ENCODE assay signal across 25 cellular contexts in the genomic region with DNA sequence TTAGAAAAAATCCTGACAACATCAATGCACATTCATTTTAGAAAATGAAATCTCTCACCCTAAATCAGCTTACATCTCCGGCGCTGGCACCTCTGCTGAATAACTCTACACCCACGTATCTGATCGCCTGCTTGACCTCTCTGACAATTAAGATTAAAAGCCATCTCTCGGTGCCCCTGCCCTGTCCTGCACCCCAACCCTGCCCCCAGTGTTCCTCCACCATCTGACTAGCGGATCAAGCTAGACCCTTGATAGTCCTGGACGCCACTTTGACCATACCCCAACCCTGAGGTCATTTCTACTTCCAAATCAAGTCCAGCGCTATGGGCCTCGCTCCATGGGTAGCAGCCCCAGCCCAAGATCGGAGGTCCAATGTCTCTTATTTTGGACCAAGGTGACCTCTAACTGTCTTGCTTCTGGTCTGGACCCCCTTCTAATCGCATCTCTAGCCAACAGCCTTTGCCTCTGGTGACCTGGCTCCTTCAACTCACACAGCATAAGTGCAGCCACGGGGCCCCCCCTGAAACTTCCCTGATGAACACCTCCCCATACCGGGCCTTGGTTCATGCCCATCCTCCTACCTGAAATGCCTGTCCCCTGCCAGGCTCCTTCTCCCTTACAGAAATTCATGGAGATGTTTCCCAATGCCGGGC. TPM values are rescaled to one million over a fixed set of nuclear protein-coding genes. Genes with fewer than 3 reads are reported as not detected.
A peak's percentile ranks its signal among the peaks of the same experiment; 100 is the strongest.
DNase-seq lines count a peak whose midpoint lies in the region; ATAC-seq and TF ChIP-seq lines count a peak whose summit lies in the region.
"Had no signal": no experiment of that assay in that cellular context is flagged by ENCODE, and none has a peak within 500 bp of the region (broad histone marks: within the 10 kb centered on the region; RNA-seq: fewer than 3 reads in every experiment).

No MANE protein-coding gene starts in this region.

- H3K27ac Mint-ChIP-seq in activated naive CD8-positive, alpha-beta T cell: no peak overlapping the region
- H3K27ac Mint-ChIP-seq in activated naive CD8-positive, alpha-beta T cell treated with anti-CD3 and anti-CD28 coated beads, Interleukin-2, amount 50 U/mL, for 24 hours: no peak overlapping the region
- H3K27ac Mint-ChIP-seq: activated B cell treated with CpG ODN at 0.5 μM for 24 hours; activated CD4-positive, alpha-beta T cell treated with anti-CD3 and anti-CD28 coated beads, Interleukin-2, amount 10 ng/mL, durations not matched to agents 7 days and 5 days; activated T-cell treated with anti-CD3 and anti-CD28 coated beads, Interleukin-2, amount 50 U/mL, for 72 hours; natural killer cell had no signal

- no peak for ATAC-seq in activated naive CD8-positive, alpha-beta T cell treated with anti-CD3 and anti-CD28 coated beads, Interleukin-2, amount 50 U/mL, for 24 hours
- ATAC-seq in GM21423 (IDR thresholded peaks at IDR 0.05; ENCODE audit: unreplicated experiment): no peak

- no peaks in the 10 kb centered on the region for H3K9me3 Mint-ChIP-seq in activated naive CD8-positive, alpha-beta T cell (ENCODE audit: low read depth)
- no peaks in the 10 kb centered on the region for H3K9me3 Mint-ChIP-seq in activated naive CD8-positive, alpha-beta T cell treated with anti-CD3 and anti-CD28 coated beads, Interleukin-2, amount 50 U/mL, for 24 hours
- H3K9me3 Mint-ChIP-seq: activated B cell treated with CpG ODN at 0.5 μM for 24 hours; activated CD4-positive, alpha-beta T cell treated with anti-CD3 and anti-CD28 coated beads, Interleukin-2, amount 10 ng/mL, durations not matched to agents 7 days and 5 days; activated T-cell treated with anti-CD3 and anti-CD28 coated beads, Interleukin-2, amount 50 U/mL, for 72 hours; natural killer cell had no signal

- H3K9ac ChIP-seq in liver (ENCODE audit: low read depth in 1 of 2, low read length in 2 of 2): no peak overlapping the region
- H3K9ac ChIP-seq: GM23248, SK-N-SH had no signal

- TF ChIP-seq CTCF in liver (IDR thresholded peaks at IDR 0.05; ENCODE audit: low read depth, low read length, missing input control): no peak

- peak overlapping the region; percentile 87 for H3K27ac ChIP-seq in cingulate gyrus (ENCODE audit: low read depth, low read length)
- H3K27ac ChIP-seq in liver (ENCODE audit: low read depth in 1 of 2, low read length in 2 of 2): peak overlapping the region; percentile 42 to 71
- peak overlapping the region; percentile 86 for H3K27ac ChIP-seq in temporal lobe (ENCODE audit: low read depth, low read length)
- H3K27ac ChIP-seq: breast epithelium, thoracic aorta had no signal

- H3K4me1 ChIP-seq in liver (ENCODE audit: control insufficient read depth in 4 of 4, insufficient read depth in 4 of 4, low read length in 3 of 4): peaks cover 2 to 18% (median 10%) of the 10 kb centered on the region in 4 donors
- H3K4me1 ChIP-seq: breast epithelium had no signal

- H3K4me3 Mint-ChIP-seq in activated naive CD8-positive, alpha-beta T cell: peak overlapping the region; percentile 27
- no peak overlapping the region for H3K4me3 Mint-ChIP-seq in activated naive CD8-positive, alpha-beta T cell treated with anti-CD3 and anti-CD28 coated beads, Interleukin-2, amount 50 U/mL, for 24 hours
- H3K4me3 Mint-ChIP-seq: activated B cell treated with CpG ODN at 0.5 μM for 24 hours; activated CD4-positive, alpha-beta T cell treated with anti-CD3 and anti-CD28 coated beads, Interleukin-2, amount 10 ng/mL, durations not matched to agents 7 days and 5 days; natural killer cell had no signal

- H3K9me3 ChIP-seq in liver (ENCODE audit: control insufficient read depth in 4 of 4, low read length in 3 of 4): no peaks in the 10 kb centered on the region
- H3K9me3 ChIP-seq: breast epithelium, SK-N-SH, thoracic aorta had no signal

- no peaks in the 10 kb centered on the region for H3K36me3 ChIP-seq in liver (ENCODE audit: control insufficient read depth in 4 of 4, insufficient read depth in 3 of 4, low read depth in 1 of 4, low read length in 3 of 4)
- H3K36me3 ChIP-seq: breast epithelium, thoracic aorta had no signal

- peaks cover 14% of the 10 kb centered on the region for H3K4me1 Mint-ChIP-seq in activated naive CD8-positive, alpha-beta T cell (ENCODE audit: low read depth)
- peaks cover 10% of the 10 kb centered on the region for H3K4me1 Mint-ChIP-seq in activated naive CD8-positive, alpha-beta T cell treated with anti-CD3 and anti-CD28 coated beads, Interleukin-2, amount 50 U/mL, for 24 hours

- no peak for DNase-seq in activated naive CD8-positive, alpha-beta T cell treated with anti-CD3 and anti-CD28 coated beads, Interleukin-2, amount 50 U/mL, for 24 hours
- DNase-seq in glomerular visceral epithelial cell (ENCODE audit: extremely low spot score): no peak
- DNase-seq in activated CD4-positive, alpha-beta T cell treated with anti-CD3 and anti-CD28 coated beads, Interleukin-2, amount 50 U/mL, for 48 hours: no peak

- no peaks in the 10 kb centered on the region for H3K27me3 ChIP-seq in liver (ENCODE audit: control insufficient read depth in 4 of 4, insufficient read depth in 4 of 4, low read length in 3 of 4)
- H3K27me3 ChIP-seq: breast epithelium had no signal

- WGBS in liver: 91% methylated on average over 14 of the region's 14 CpGs

- H3K4me3 ChIP-seq in liver (ENCODE audit: low read depth in 1 of 3, low read length in 3 of 3): no peak overlapping the region
- H3K4me3 ChIP-seq: lung had no signal

- TF ChIP-seq RAD21 in liver (IDR thresholded peaks at IDR 0.05): no peak

- H3K27me3 Mint-ChIP-seq in activated naive CD8-positive, alpha-beta T cell: peaks cover 2% of the 10 kb centered on the region
- H3K27me3 Mint-ChIP-seq in activated naive CD8-positive, alpha-beta T cell treated with anti-CD3 and anti-CD28 coated beads, Interleukin-2, amount 50 U/mL, for 24 hours: peaks cover 3% of the 10 kb centered on the region

- H3K36me3 Mint-ChIP-seq in activated naive CD8-positive, alpha-beta T cell: no peaks in the 10 kb centered on the region
- peaks cover 2% of the 10 kb centered on the region for H3K36me3 Mint-ChIP-seq in activated naive CD8-positive, alpha-beta T cell treated with anti-CD3 and anti-CD28 coated beads, Interleukin-2, amount 50 U/mL, for 24 hours (ENCODE audit: low read depth)
- H3K36me3 Mint-ChIP-seq: CD4-positive, CD25-positive, alpha-beta regulatory T cell; natural killer cell; stimulated activated naive B cell treated with anti-CD40 and anti-IgM and Interleukin-4, amounts not matched to agents 10 μg/mL and 1 μg/mL and 100 μg/mL, for 72 hours had no signal

TF ChIP-seq in liver, 16 proteins besides CTCF, POLR2A, EP300 and RAD21:
- TF ChIP-seq JUND (IDR thresholded peaks at IDR 0.05): no peak
- no peak for TF ChIP-seq RXRA (IDR thresholded peaks at IDR 0.05)
- TF ChIP-seq, protein P1, sequence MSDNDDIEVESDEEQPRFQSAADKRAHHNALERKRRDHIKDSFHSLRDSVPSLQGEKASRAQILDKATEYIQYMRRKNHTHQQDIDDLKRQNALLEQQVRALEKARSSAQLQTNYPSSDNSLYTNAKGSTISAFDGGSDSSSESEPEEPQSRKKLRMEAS (IDR thresholded peaks at IDR 0.05): no peak
- no peak for TF ChIP-seq FOXA1 (IDR thresholded peaks at IDR 0.05)

RNA-seq across cellular contexts. Expression of a gene that starts 28.5 kb away (rescaled TPM):
- 1 to 10 TPM in 1 of 2 donors, under 1 TPM in 1; 0.42 to 1.4 TPM for total RNA-seq in liver
- polyA plus RNA-seq in liver: 1 to 10 TPM; 2.3 to 2.8 TPM
- total RNA-seq in temporal lobe: not detected
- total RNA-seq: A172; activated B cell treated with CpG ODN at 0.5 μM for 24 hours; activated CD4-positive, alpha-beta T cell treated with anti-CD3 and anti-CD28 coated beads, Interleukin-2, amount 10 ng/mL, durations not matched to agents 7 days and 5 days; activated T-cell treated with anti-CD3 and anti-CD28 coated beads, Interleukin-2, amount 50 U/mL, for 72 hours; CD4-positive, CD25-positive, alpha-beta regulatory T cell; fibroblast of villous mesenchyme; GM23248; mononuclear cell; natural killer cell; occipital lobe; skeletal muscle tissue; T-helper 1 cell treated with Interleukin-12 subunit alpha and Interleukin-12 subunit beta and Interleukin-4 antibody, amounts not matched to agents 30 ng/mL and 1 ng/mL, for 36 hours; thoracic aorta had no signal
- polyA plus RNA-seq: GM23248, SK-N-SH had no signal
